ENCODE assay signal across 32 cellular contexts in the genomic region with DNA sequence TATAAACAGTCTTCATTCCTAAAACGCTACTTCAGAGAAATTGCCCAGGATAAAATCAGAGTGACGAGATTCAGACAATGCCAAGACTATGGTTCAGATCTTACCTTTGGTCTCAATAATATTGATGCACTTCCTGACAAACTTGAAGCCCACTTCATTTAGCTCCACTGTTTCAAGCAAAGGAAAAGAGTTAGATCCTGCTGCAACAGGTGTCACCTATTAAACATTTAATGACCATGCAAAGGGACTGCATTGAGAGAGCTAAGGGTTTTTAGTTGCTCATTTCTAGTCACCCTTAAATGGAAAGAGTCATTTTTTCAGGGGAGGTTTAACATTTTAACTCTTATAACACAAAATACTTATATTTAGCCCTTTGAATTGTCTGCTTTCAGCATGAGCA.
"Had no signal": no experiment of that assay in that cellular context is flagged by ENCODE, and none has a peak within 500 bp of the region (broad histone marks: within the 10 kb centered on the region; RNA-seq: fewer than 3 reads in every experiment).

No MANE protein-coding gene starts in this region.

- H3K27ac Mint-ChIP-seq: natural killer cell; nephron; neural progenitor cell; progenitor cell of endocrine pancreas; stimulated activated memory B cell treated with anti-CD40 and anti-IgM and Interleukin-4, amounts not matched to agents 10 μg/mL and 1 μg/mL and 100 μg/mL, for 72 hours; stimulated activated naive CD8-positive, alpha-beta T cell treated with anti-CD3 and anti-CD28 coated beads, Interleukin-15, amount 100 ng/mL, for 72 hours; type B pancreatic cell had no signal

- H3K4me2 ChIP-seq: neural progenitor cell, smooth muscle cell had no signal

- H3K4me3 ChIP-seq: neural progenitor cell, ovary, psoas muscle, right lobe of liver, sigmoid colon, skin epidermis, smooth muscle cell, spleen, suprapubic skin, testis, tibial artery, transverse colon, upper lobe of right lung, uterus had no signal

- H3K4me3 Mint-ChIP-seq: natural killer cell; nephron; neural progenitor cell; stimulated activated memory B cell treated with anti-CD40 and anti-IgM and Interleukin-4, amounts not matched to agents 10 μg/mL and 1 μg/mL and 100 μg/mL, for 72 hours; stimulated activated naive CD8-positive, alpha-beta T cell treated with anti-CD3 and anti-CD28 coated beads, Interleukin-15, amount 100 ng/mL, for 72 hours; type B pancreatic cell had no signal

- H3K9ac ChIP-seq: neural progenitor cell, parathyroid adenoma had no signal

- H3K36me3 Mint-ChIP-seq: natural killer cell; neural progenitor cell; stimulated activated memory B cell treated with anti-CD40 and anti-IgM and Interleukin-4, amounts not matched to agents 10 μg/mL and 1 μg/mL and 100 μg/mL, for 72 hours; type B pancreatic cell had no signal

- DNase-seq: natural killer cell; occipital lobe; ovary; posterior cingulate gyrus; psoas muscle; right cardiac atrium; right lobe of liver; sigmoid colon; spleen; stimulated activated CD4-positive, alpha-beta T cell treated with anti-CD3 and anti-CD28 coated beads, Interleukin-12 subunit alpha, Interleukin-12 subunit beta, amount 100 ng/mL, for 4 hours; stimulated activated CD4-positive, alpha-beta T cell treated with anti-CD3 and anti-CD28 coated beads, Interleukin-1b, Interleukin-23, amount 100 ng/mL, for 48 hours; stimulated activated CD4-positive, alpha-beta T cell treated with anti-CD3 and anti-CD28 coated beads, Interleukin-4, amount 100 ng/mL, for 1 hour; stimulated activated CD4-positive, alpha-beta T cell treated with anti-CD3 and anti-CD28 coated beads, Interleukin-4, amount 100 ng/mL, for 4 hours; stimulated activated CD8-positive, alpha-beta memory T cell treated with anti-CD3 and anti-CD28 coated beads, Interleukin-4, amount 100 ng/mL, for 48 hours; stimulated activated naive CD4-positive, alpha-beta T cell; stimulated activated naive CD8-positive, alpha-beta T cell treated with anti-CD3 and anti-CD28 coated beads, Interleukin-15, amount 100 ng/mL, for 72 hours; stimulated activated naive CD8-positive, alpha-beta T cell treated with anti-CD3 and anti-CD28 coated beads, Interleukin-15, Interleukin-2, amounts not matched to agents 100 U/mL and 50 U/mL, for 24 hours; substantia nigra; testis; tibial artery; transverse colon; upper lobe of right lung; uterus had no signal

- H3K4me1 Mint-ChIP-seq: natural killer cell; stimulated activated memory B cell treated with anti-CD40 and anti-IgM and Interleukin-4, amounts not matched to agents 10 μg/mL and 1 μg/mL and 100 μg/mL, for 72 hours; stimulated activated naive CD8-positive, alpha-beta T cell treated with anti-CD3 and anti-CD28 coated beads, Interleukin-15, amount 100 ng/mL, for 72 hours had no signal

- H3K79me2 ChIP-seq: parathyroid adenoma had no signal

- H2AFZ ChIP-seq: neural progenitor cell, parathyroid adenoma had no signal

- H3K27me3 ChIP-seq: neural progenitor cell, ovary, right lobe of liver, sigmoid colon, spleen, suprapubic skin, testis, tibial artery, transverse colon, upper lobe of right lung, uterus had no signal

- H3K9me3 ChIP-seq: ovary, psoas muscle, right lobe of liver, sigmoid colon, spleen, suprapubic skin, testis, tibial artery, transverse colon, upper lobe of right lung, uterus had no signal

- H3K9me3 Mint-ChIP-seq: natural killer cell; nephron; neural progenitor cell; stimulated activated memory B cell treated with anti-CD40 and anti-IgM and Interleukin-4, amounts not matched to agents 10 μg/mL and 1 μg/mL and 100 μg/mL, for 72 hours; stimulated activated naive CD8-positive, alpha-beta T cell treated with anti-CD3 and anti-CD28 coated beads, Interleukin-15, amount 100 ng/mL, for 72 hours; type B pancreatic cell had no signal

- H3K4me1 ChIP-seq: parathyroid adenoma, psoas muscle, right lobe of liver, sigmoid colon, spleen, suprapubic skin, testis, tibial artery, transverse colon, upper lobe of right lung, uterus had no signal

- H3K27me3 Mint-ChIP-seq: progenitor cell of endocrine pancreas; stimulated activated memory B cell treated with anti-CD40 and anti-IgM and Interleukin-4, amounts not matched to agents 10 μg/mL and 1 μg/mL and 100 μg/mL, for 72 hours; type B pancreatic cell had no signal

- H3K27ac ChIP-seq: neural progenitor cell, ovary, parathyroid adenoma, psoas muscle, right lobe of liver, sigmoid colon, skin epidermis, spleen, suprapubic skin, testis, tibial artery, transverse colon, upper lobe of right lung, uterus had no signal

- ATAC-seq: natural killer cell; psoas muscle; right cardiac atrium; right lobe of liver; stimulated activated memory B cell treated with anti-CD40 and anti-IgM and Interleukin-4, amounts not matched to agents 10 μg/mL and 1 μg/mL and 100 μg/mL, for 72 hours; stimulated activated naive CD8-positive, alpha-beta T cell treated with anti-CD3 and anti-CD28 coated beads, Interleukin-15, amount 100 ng/mL, for 72 hours; stimulated activated naive CD8-positive, alpha-beta T cell treated with anti-CD3 and anti-CD28 coated beads, Interleukin-15, Interleukin-2, amounts not matched to agents 100 U/mL and 50 U/mL, for 24 hours; upper lobe of right lung had no signal

- H3K36me3 ChIP-seq: neural progenitor cell, ovary, right lobe of liver, spleen, tibial artery, transverse colon, upper lobe of right lung, uterus had no signal
